Comparison of ENCODE assay signal across 2 cellular contexts in genomic region chr15:37628507-37628906, GRCh38.
A peak's percentile ranks its signal among the peaks of the same experiment; 100 is the strongest.
TF ChIP-seq lines count a peak whose summit lies in the region.

No MANE protein-coding gene starts in this region.

TF ChIP-seq in SK-N-SH, 30 proteins besides CTCF, POLR2A, EP300 and RAD21 (continued from another document):
- TF ChIP-seq PBX3 (IDR thresholded peaks at IDR 0.05) (no peak), SMC3 (IDR thresholded peaks at IDR 0.05; ENCODE audit: low read depth, low read length) (no peak), USF2 (IDR thresholded peaks at IDR 0.05; ENCODE audit: borderline replicate concordance, low read depth, low read length) (no peak), NFIC (IDR thresholded peaks at IDR 0.05; ENCODE audit: borderline replicate concordance) (no peak), ELF1 (IDR thresholded peaks at IDR 0.05) (no peak), FOXM1 (IDR thresholded peaks at IDR 0.05; ENCODE audit: low read depth) (no peak), CHD2 (IDR thresholded peaks at IDR 0.05; ENCODE audit: low read length, partially characterized antibody) (no peak), RFX5 (IDR thresholded peaks at IDR 0.05; ENCODE audit: low read length) (no peak), SIN3A (IDR thresholded peaks at IDR 0.05; ENCODE audit: borderline replicate concordance, low read depth, low read length) (no peak), RXRA (IDR thresholded peaks at IDR 0.05; ENCODE audit: borderline replicate concordance, low read depth) (no peak), MAX (IDR thresholded peaks at IDR 0.05; ENCODE audit: low read depth) (no peak), EZH2phosphoT487 (IDR thresholded peaks at IDR 0.05; ENCODE audit: borderline replicate concordance, low read depth) (no peak), FOXJ3 (CRISPR knock-in tag; IDR thresholded peaks at IDR 0.05) (no peak), GATA2 (CRISPR knock-in tag; IDR thresholded peaks at IDR 0.05) (no peak), POLR2AphosphoS5 (IDR thresholded peaks at IDR 0.05; ENCODE audit: low read depth, low read length) (no peak), GABPA (IDR thresholded peaks at IDR 0.05; ENCODE audit: low read depth) (no peak)

TF ChIP-seq in HEK293, 187 proteins besides CTCF, POLR2A, EP300 and RAD21 (continued from another document):
- TF ChIP-seq ATF2 (tag by site-specific recombination; IDR thresholded peaks at IDR 0.05; ENCODE audit: low read depth) (0 out of 2 replicates have a peak, but pooled peaks have one; percentile 12), ZNF549 (tag by site-specific recombination; IDR thresholded peaks at IDR 0.05) (no peak), INSM2 (tag by site-specific recombination; IDR thresholded peaks at IDR 0.05) (no peak), YY2 (tag by site-specific recombination; IDR thresholded peaks at IDR 0.05) (no peak)
